19 cellular contexts compared by ENCODE assay signal in the genomic region with DNA sequence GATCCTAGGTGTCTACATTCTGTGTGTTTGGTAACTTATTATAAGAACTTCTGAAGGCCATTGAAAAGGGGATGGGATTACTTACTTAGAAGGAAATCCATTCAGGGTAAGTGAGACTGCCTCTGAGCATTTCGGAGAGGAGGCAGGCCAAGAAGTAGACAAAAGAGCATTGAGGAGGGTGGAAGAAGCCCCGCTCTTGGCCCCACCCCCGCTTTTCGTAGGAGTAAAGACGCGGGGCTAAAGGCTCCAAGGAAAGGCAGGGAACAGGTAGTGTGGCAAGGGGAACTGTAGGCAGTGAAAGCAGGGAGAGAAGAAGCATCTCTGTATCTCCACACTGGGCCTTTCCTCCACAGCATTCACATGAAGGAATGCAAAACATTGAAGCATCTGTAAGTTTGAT. TPM values are rescaled to one million over a fixed set of nuclear protein-coding genes. Genes with fewer than 3 reads are reported as not detected.
A peak's percentile ranks its signal among the peaks of the same experiment; 100 is the strongest.
DNase-seq lines count a peak whose midpoint lies in the region; ATAC-seq, FAIRE-seq and TF ChIP-seq lines count a peak whose summit lies in the region.
"Had no signal": no experiment of that assay in that cellular context is flagged by ENCODE, and none has a peak within 500 bp of the region (broad histone marks: within the 10 kb centered on the region; RNA-seq: fewer than 3 reads in every experiment).

No MANE protein-coding gene starts in this region.

- H3K27me3 Mint-ChIP-seq in GM23338 (ENCODE audit: insufficient read depth, low read depth, poor library complexity) (no peaks in the 10 kb centered on the region), WTC11 (ENCODE audit: low read depth) (no peaks in the 10 kb centered on the region; the same call in 1 of the 2 replicates)
- H3K27me3 Mint-ChIP-seq: CD4-positive, alpha-beta memory T cell; IgD-negative memory B cell had no signal

- peaks cover 6% of the 10 kb centered on the region; the same call in 1 of the 2 replicates for H3K9me2 ChIP-seq in GM23338 (ENCODE audit: insufficient read depth)

- H3K4me1 Mint-ChIP-seq in GM23338 (peaks cover 6% of the 10 kb centered on the region; the same call in 2 of the 3 replicates), WTC11 (peaks cover 5% of the 10 kb centered on the region; the same call in 1 of the 2 replicates)
- H3K4me1 Mint-ChIP-seq: CD14-positive monocyte; CD4-positive, alpha-beta memory T cell; IgD-negative memory B cell had no signal

- no peaks in the 10 kb centered on the region for H3K79me2 ChIP-seq in GM23338 (replicated peaks; ENCODE audit: insufficient read depth)

- TF ChIP-seq CTCF in GM23338 (conservative IDR thresholded peaks at IDR 0.05; ENCODE audit: low read depth in 2 of 2) (no peak), WTC11 (IDR thresholded peaks at IDR 0.05) (no peak)

- ATAC-seq in GM23338, result peak; percentile 94
- ATAC-seq in WTC11, result peak; percentile 93
- ATAC-seq: GM12878, HCT116, HepG2 had no signal

- no peaks in the 10 kb centered on the region for H3K4me1 ChIP-seq in GM23338 (ENCODE audit: insufficient read depth)
- H3K4me1 ChIP-seq: BLaER1 had no signal

- H3F3A ChIP-seq in GM23338 (replicated peaks; ENCODE audit: low read depth), result no peaks in the 10 kb centered on the region

- no peak overlapping the region for H3K27ac ChIP-seq in GM23338 (ENCODE audit: low read depth)
- H3K27ac ChIP-seq: BLaER1 had no signal

- H3K4me3 Mint-ChIP-seq in GM23338, result no peak overlapping the region
- no peak overlapping the region for H3K4me3 Mint-ChIP-seq in WTC11
- H3K4me3 Mint-ChIP-seq: CD14-positive monocyte; CD4-positive, alpha-beta memory T cell; HFFc6; IgD-negative memory B cell had no signal

- H3K27me3 ChIP-seq in GM23338 (ENCODE audit: insufficient read depth), result no peaks in the 10 kb centered on the region
- H3K27me3 ChIP-seq: BLaER1 had no signal

- H3K4me2 ChIP-seq in GM23338, result 0 out of 2 replicates have a peak overlapping the region, but pooled peaks have one; percentile 30
- H3K4me2 ChIP-seq: BLaER1 had no signal

- H3K27ac Mint-ChIP-seq in GM23338, result no peak overlapping the region
- no peak overlapping the region for H3K27ac Mint-ChIP-seq in WTC11
- H3K27ac Mint-ChIP-seq: CD14-positive monocyte; CD4-positive, alpha-beta memory T cell; HFFc6; IgD-negative memory B cell had no signal

- no peaks in the 10 kb centered on the region for H3K9me3 Mint-ChIP-seq in GM23338
- H3K9me3 Mint-ChIP-seq in WTC11, result peaks cover 9% of the 10 kb centered on the region

- intact Hi-C loops in posterior vena cava (cut with DNase I), result no loop called here

- H2AFZ ChIP-seq in GM23338, result peak overlapping the region; percentile 64; the same call in 1 of the 2 replicates

- H3K4me3 ChIP-seq in GM23338, result no peak overlapping the region
- H3K4me3 ChIP-seq: BLaER1, GM12878 had no signal

- H3K36me3 Mint-ChIP-seq in GM23338 (ENCODE audit: low read depth) (no peaks in the 10 kb centered on the region), WTC11 (no peaks in the 10 kb centered on the region)
- H3K36me3 Mint-ChIP-seq: CD14-positive monocyte; CD4-positive, alpha-beta memory T cell; IgD-negative memory B cell had no signal

- CTCF ChIA-PET in WTC11 (lab: Charles Lee), result no interaction called here

- H3K36me3 ChIP-seq in GM23338 (ENCODE audit: insufficient read depth), result no peaks in the 10 kb centered on the region
- H3K36me3 ChIP-seq: BLaER1 had no signal

- POLR2A ChIA-PET in WTC11 (lab: Charles Lee), result no interaction called here

- peak; percentile 48 for FAIRE-seq in urothelium cell line (lab: Jason Lieb, UNC)
- FAIRE-seq: GM12878, HepG2 had no signal

- H4K20me1 ChIP-seq in GM23338 (replicated peaks; ENCODE audit: insufficient read depth), result no peaks in the 10 kb centered on the region
- H4K20me1 ChIP-seq: BLaER1 had no signal

- peak; percentile 56 for DNase-seq in GM23338 (ENCODE audit: low spot score)
- peak; percentile 27 for DNase-seq in WTC11 (ENCODE audit: low spot score)
- peak; percentile 22 for DNase-seq in iPS-NIHi11 (ENCODE audit: low spot score)
- no peak for DNase-seq in urothelium cell line (ENCODE audit: low spot score)
- DNase-seq in midbrain (lab: John Stamatoyannopoulos, UW), result no peak
- DNase-seq in posterior vena cava (ENCODE audit: low spot score), result no peak
- DNase-seq in DMS153 (lab: John Stamatoyannopoulos, UW), result no peak
- DNase-seq: 8988T; CD4-positive, alpha-beta memory T cell; DMS79 treated with DMSO at 0.1 percent for 48 hours; HFFc6 had no signal

TF ChIP-seq in GM23338, 12 proteins besides CTCF, POLR2A, EP300 and RAD21 (continues in another document):
- TF ChIP-seq NANOG (IDR thresholded peaks at IDR 0.05; ENCODE audit: borderline replicate concordance) (no peak), JUNB (IDR thresholded peaks at IDR 0.05; ENCODE audit: unreplicated experiment) (no peak)

TF ChIP-seq in WTC11, 78 proteins besides CTCF, POLR2A, EP300 and RAD21:
- no peak for TF ChIP-seq KAT7 (CRISPR knock-in tag; IDR thresholded peaks at IDR 0.05; ENCODE audit: borderline replicate concordance)

RNA-seq across cellular contexts. Expression of gene GRIK1, which starts 51.8 kb away (rescaled TPM):
- total RNA-seq in GM23338 (2014; rRNA removed; shearing (Covaris generic)), result 0.23 and 0.42 TPM in 2 replicates
- polyA plus RNA-seq in GM23338 (2016; fragmentation: Nextera tagmentation; extraction: Ambion mirVana), result 0.18 TPM in 1 of 2 replicates, not detected in the other
- total RNA-seq in WTC11 (2021) (0.09 to 0.11 TPM in 2 of 3 replicates, not detected in the other), posterior vena cava (under 1 TPM; 0.14 to 0.19 TPM)
- total RNA-seq: CD4-positive, alpha-beta memory T cell; GM12878; H4; HepG2; HFFc6 had no signal
- polyA plus RNA-seq: AG04450; CD14-positive monocyte; CD4-positive, alpha-beta memory T cell; HepG2; IgD-negative memory B cell had no signal

Comparison
In these comparisons a context has a peak if more than half of its experiments do, and no peak if none do; other contexts are left out.
1. DNase-seq: peak in GM23338 (single experiment), WTC11 (single experiment) and iPS-NIHi11 (single experiment); none in urothelium cell line (single experiment), midbrain (single experiment), posterior vena cava (single experiment) and DMS153 (single experiment).